16 cellular contexts compared by ENCODE assay signal in genomic region chr16:8862309-8863130, GRCh38. TPM values are rescaled to one million over a fixed set of nuclear protein-coding genes. Genes with fewer than 3 reads are reported as not detected.
DNase-seq lines count a peak whose midpoint lies in the region; ATAC-seq and TF ChIP-seq lines count a peak whose summit lies in the region.
"Had no signal": no experiment of that assay in that cellular context is flagged by ENCODE, and none has a peak within 500 bp of the region (broad histone marks: within the 10 kb centered on the region; RNA-seq: fewer than 3 reads in every experiment).

No MANE protein-coding gene starts in this region.

- no peak overlapping the region for H3K4me3 ChIP-seq in body of pancreas
- H3K4me3 ChIP-seq in lower lobe of right lung, result no peak overlapping the region
- H3K4me3 ChIP-seq in upper lobe of left lung, result no peak overlapping the region
- H3K4me3 ChIP-seq: breast epithelium, SJCRH30, spleen had no signal

- DNase-seq in Right ventricle myocardium superior, result peak; percentile 25
- DNase-seq in left cardiac atrium, result no peak
- no peak for DNase-seq in body of pancreas
- no peak for DNase-seq in lower lobe of right lung
- no peak for DNase-seq in upper lobe of left lung
- DNase-seq in occipital lobe (lab: John Stamatoyannopoulos, UW), result no peak
- DNase-seq: activated T-cell treated with anti-CD3 and anti-CD28 coated beads, Interleukin-2, amount 50 U/mL, for 1 hour; BE2C; NCI-H1436; SJCRH30; spleen; WERI-Rb-1 had no signal

- intact Hi-C loops in Right ventricle myocardium superior (cut with DNase I), result no loop called here
- intact Hi-C loops in left cardiac atrium (cut with DNase I), result no loop called here
- intact Hi-C loops in body of pancreas (cut with DNase I), result no loop called here
- intact Hi-C loops in lower lobe of right lung (cut with DNase I), result no loop called here

- peaks cover 0 to 4% of the 10 kb centered on the region in 2 donors for H3K36me3 ChIP-seq in body of pancreas (replicated peaks in 1 of 2; ENCODE audit: insufficient read depth in 1 of 2, low read depth in 2 of 2)
- H3K36me3 ChIP-seq in lower lobe of right lung, result peaks cover 25% of the 10 kb centered on the region
- peaks cover 4 to 17% (median 13%) of the 10 kb centered on the region in 4 donors for H3K36me3 ChIP-seq in upper lobe of left lung
- H3K36me3 ChIP-seq: breast epithelium had no signal

- peaks cover 88% of the 10 kb centered on the region for H3K4me1 ChIP-seq in body of pancreas
- peaks cover 85% of the 10 kb centered on the region for H3K4me1 ChIP-seq in lower lobe of right lung
- peaks cover 62 to 88% (median 76%) of the 10 kb centered on the region in 4 donors for H3K4me1 ChIP-seq in upper lobe of left lung

- peak in 1 of 4 donors; percentile 49 for TF ChIP-seq EP300 in upper lobe of left lung (IDR thresholded peaks at IDR 0.05)

- no peak for TF ChIP-seq POLR2A in body of pancreas (IDR thresholded peaks at IDR 0.05)
- no peak for TF ChIP-seq POLR2A in upper lobe of left lung (IDR thresholded peaks at IDR 0.05)

- H3K27me3 ChIP-seq in body of pancreas (no peaks in the 10 kb centered on the region), lower lobe of right lung (ENCODE audit: low read depth) (no peaks in the 10 kb centered on the region), upper lobe of left lung (no peaks in the 10 kb centered on the region)
- H3K27me3 ChIP-seq: BE2C, breast epithelium, SJCRH30, spleen had no signal

- H3K9me3 ChIP-seq in body of pancreas (no peaks in the 10 kb centered on the region), lower lobe of right lung (no peaks in the 10 kb centered on the region), upper lobe of left lung (no peaks in the 10 kb centered on the region)
- H3K9me3 ChIP-seq: BE2C, breast epithelium, SJCRH30, spleen had no signal

- ATAC-seq in Right ventricle myocardium superior (ENCODE audit: poor library complexity) (no peak), left cardiac atrium (no peak), body of pancreas (no peak), lower lobe of right lung (no peak), upper lobe of left lung (ENCODE audit: low FRiP score in 2 of 2) (no peak), HG02870 (IDR thresholded peaks at IDR 0.05; ENCODE audit: unreplicated experiment) (no peak), HG03565 (IDR thresholded peaks at IDR 0.05; ENCODE audit: unreplicated experiment) (no peak)

- 73% methylated on average over 14 of the region's 14 CpGs for WGBS in body of pancreas, 2 donors
- 71 to 72% methylated on average over 14 of the region's 14 CpGs for WGBS in upper lobe of left lung, 2 donors

- TF ChIP-seq CTCF in body of pancreas (IDR thresholded peaks at IDR 0.05), result no peak
- TF ChIP-seq CTCF in lower lobe of right lung (IDR thresholded peaks at IDR 0.05), result no peak
- no peak for TF ChIP-seq CTCF in upper lobe of left lung (IDR thresholded peaks at IDR 0.05)

- peak overlapping the region in 3 of 4 donors; percentile 88 to 94 (median 94) for H3K27ac ChIP-seq in body of pancreas
- peak overlapping the region; percentile 73 for H3K27ac ChIP-seq in lower lobe of right lung
- peak overlapping the region; percentile 60 to 97 (median 76) for H3K27ac ChIP-seq in upper lobe of left lung
- H3K27ac ChIP-seq: SJCRH30, WERI-Rb-1 had no signal

RNA-seq across cellular contexts. Expression of gene CARHSP1, which starts 6.3 kb away (rescaled TPM):
- total RNA-seq in Right ventricle myocardium superior (26.0 TPM), left cardiac atrium (10 to 100 TPM; 35.5 to 37.6 TPM), body of pancreas (10 to 100 TPM; 16.5 to 59.9 TPM), lower lobe of right lung (89.0 TPM), upper lobe of left lung (100 to 1,000 TPM in 1 of 6 donors, 10 to 100 TPM in 5; 33.5 to 102 (median 75.3) TPM), occipital lobe (189 TPM)

RNA-seq across cellular contexts. Expression of gene LITAFD, which starts 19.6 kb away (rescaled TPM):
- total RNA-seq in Right ventricle myocardium superior, result not detected
- not detected for total RNA-seq in left cardiac atrium
- not detected for total RNA-seq in body of pancreas
- not detected for total RNA-seq in lower lobe of right lung
- not detected for total RNA-seq in upper lobe of left lung
- not detected for total RNA-seq in occipital lobe
- total RNA-seq: breast epithelium, epithelial cell of proximal tubule, SJCRH30, spleen had no signal
